In the genomic region with DNA sequence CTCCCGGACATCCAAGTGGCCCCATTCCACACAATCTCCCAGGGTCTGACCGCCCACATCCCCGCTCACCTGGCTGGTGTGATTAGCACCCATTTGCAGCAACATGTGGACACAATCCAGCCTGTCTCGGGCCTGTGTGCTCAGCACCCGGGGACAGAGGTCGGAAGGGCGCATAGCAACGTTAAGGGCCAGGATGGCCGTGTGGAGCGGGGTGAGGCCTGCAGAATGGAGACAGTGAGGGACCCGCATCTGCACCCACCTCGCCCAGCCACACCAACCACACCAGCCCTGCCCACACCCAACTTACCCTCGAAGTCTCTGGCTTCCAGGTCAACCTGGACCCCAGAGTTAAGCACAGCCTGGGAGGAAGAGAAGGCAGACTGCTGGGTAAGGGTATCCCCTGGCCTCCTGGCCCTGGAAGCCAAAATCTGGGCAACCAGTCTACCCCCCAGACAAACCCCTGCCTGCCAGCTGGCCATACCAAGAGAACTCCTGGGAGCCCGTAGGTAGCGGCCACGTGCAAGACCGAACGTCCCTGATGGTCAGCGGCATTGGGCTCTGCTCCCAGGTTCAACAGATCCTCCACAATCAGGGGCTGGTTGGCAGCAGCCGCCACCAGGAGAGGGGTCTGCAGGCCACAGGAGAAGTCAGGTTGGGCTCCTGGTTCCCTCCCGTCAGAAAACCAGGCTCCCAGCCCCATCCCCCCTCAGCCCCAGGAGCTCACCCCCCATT, we compare ENCODE assay signal across 28 cellular contexts. TPM values are rescaled to one million over a fixed set of nuclear protein-coding genes. Genes with fewer than 3 reads are reported as not detected.
DNase-seq lines count a peak whose midpoint lies in the region; ATAC-seq and TF ChIP-seq lines count a peak whose summit lies in the region.
"Had no signal": no experiment of that assay in that cellular context is flagged by ENCODE, and none has a peak within 500 bp of the region (broad histone marks: within the 10 kb centered on the region; RNA-seq: fewer than 3 reads in every experiment).

No MANE protein-coding gene starts in this region.

- H3K27me3 Mint-ChIP-seq in T-helper 1 cell treated with Interleukin-12 subunit alpha and Interleukin-12 subunit beta and Interleukin-4 antibody, amounts not matched to agents 30 μg/mL and 1 μg/mL, for 36 hours (ENCODE audit: low read depth), result no peaks in the 10 kb centered on the region
- no peaks in the 10 kb centered on the region for H3K27me3 Mint-ChIP-seq in activated naive CD8-positive, alpha-beta T cell treated with anti-CD3 and anti-CD28 coated beads, Interleukin-2, amount 50 U/mL, for 24 hours

- TF ChIP-seq POLR2A in uterus (IDR thresholded peaks at IDR 0.05), result no peak

- H3K4me2 ChIP-seq in GM23248 (ENCODE audit: unreplicated experiment), result no peak overlapping the region

- ATAC-seq in activated naive CD8-positive, alpha-beta T cell treated with anti-CD3 and anti-CD28 coated beads, Interleukin-2, amount 50 U/mL, for 24 hours, result no peak
- ATAC-seq: right lobe of liver, WTC11 had no signal

- no peaks in the 10 kb centered on the region for H3K9me2 ChIP-seq in GM23248 (ENCODE audit: insufficient read depth)

- H3K27me3 ChIP-seq in H7 (ENCODE audit: control insufficient read depth, insufficient read depth, low read length) (no peaks in the 10 kb centered on the region), neutrophil (no peaks in the 10 kb centered on the region), uterus (no peaks in the 10 kb centered on the region), GM23248 (replicated peaks; ENCODE audit: insufficient read depth) (no peaks in the 10 kb centered on the region)
- H3K27me3 ChIP-seq: right lobe of liver had no signal

- no peaks in the 10 kb centered on the region for H3K9me3 Mint-ChIP-seq in T-helper 1 cell treated with Interleukin-12 subunit alpha and Interleukin-12 subunit beta and Interleukin-4 antibody, amounts not matched to agents 30 μg/mL and 1 μg/mL, for 36 hours
- no peaks in the 10 kb centered on the region for H3K9me3 Mint-ChIP-seq in activated naive CD8-positive, alpha-beta T cell treated with anti-CD3 and anti-CD28 coated beads, Interleukin-2, amount 50 U/mL, for 24 hours
- H3K9me3 Mint-ChIP-seq: WTC11 had no signal

- 93% methylated on average over 18 to 21 of the region's 21 CpGs for WGBS in GM23248 (ENCODE audit: low coverage in 1 of 2, low lambda C conversion rate in 2 of 2, missing lambda C conversion rate in 2 of 2), 2 experiments

- H3K9me3 ChIP-seq in neutrophil (no peaks in the 10 kb centered on the region), uterus (no peaks in the 10 kb centered on the region), GM23248 (ENCODE audit: low read depth) (no peaks in the 10 kb centered on the region)
- H3K9me3 ChIP-seq: HAP-1, right lobe of liver had no signal

- H3K4me1 ChIP-seq in neutrophil (ENCODE audit: control insufficient read depth in 1 of 2, insufficient read depth in 1 of 2, low read depth in 1 of 2, low read length in 1 of 2) (peaks cover 33 to 34% of the 10 kb centered on the region in 2 experiments), uterus (peaks cover 0 to 16% of the 10 kb centered on the region in 2 donors), GM23248 (ENCODE audit: insufficient read depth) (peaks cover 3% of the 10 kb centered on the region)
- H3K4me1 ChIP-seq: right lobe of liver had no signal

- H3K36me3 ChIP-seq in H7 (replicated peaks; ENCODE audit: control insufficient read depth, insufficient read depth, low read length) (peaks cover 18% of the 10 kb centered on the region), neutrophil (peaks cover 68% of the 10 kb centered on the region), uterus (no peaks in the 10 kb centered on the region), GM23248 (ENCODE audit: low read depth) (peaks cover 27% of the 10 kb centered on the region)

- no peak for TF ChIP-seq CTCF in neutrophil (IDR thresholded peaks at IDR 0.05)
- no peak for TF ChIP-seq CTCF in uterus (IDR thresholded peaks at IDR 0.05)

- H3K4me3 Mint-ChIP-seq in T-helper 1 cell treated with Interleukin-12 subunit alpha and Interleukin-12 subunit beta and Interleukin-4 antibody, amounts not matched to agents 30 μg/mL and 1 μg/mL, for 36 hours, result peak overlapping the region; percentile 62
- H3K4me3 Mint-ChIP-seq in activated naive CD8-positive, alpha-beta T cell treated with anti-CD3 and anti-CD28 coated beads, Interleukin-2, amount 50 U/mL, for 24 hours, result peak overlapping the region; percentile 81
- H3K4me3 Mint-ChIP-seq: WTC11 had no signal

- in situ Hi-C loops in GM23248 (cut with MboI), result no loop called here

- H3K79me2 ChIP-seq in GM23248 (ENCODE audit: insufficient read depth), result peaks cover 28% of the 10 kb centered on the region
- H3K79me2 ChIP-seq: parathyroid adenoma had no signal

- H3K27ac Mint-ChIP-seq in T-helper 1 cell treated with Interleukin-12 subunit alpha and Interleukin-12 subunit beta and Interleukin-4 antibody, amounts not matched to agents 30 μg/mL and 1 μg/mL, for 36 hours, result peak overlapping the region; percentile 45
- H3K27ac Mint-ChIP-seq in activated naive CD8-positive, alpha-beta T cell treated with anti-CD3 and anti-CD28 coated beads, Interleukin-2, amount 50 U/mL, for 24 hours, result peak overlapping the region; percentile 96
- H3K27ac Mint-ChIP-seq: WTC11 had no signal

- peaks cover 13% of the 10 kb centered on the region for H3K4me1 Mint-ChIP-seq in T-helper 1 cell treated with Interleukin-12 subunit alpha and Interleukin-12 subunit beta and Interleukin-4 antibody, amounts not matched to agents 30 μg/mL and 1 μg/mL, for 36 hours (ENCODE audit: low read depth)
- peaks cover 45% of the 10 kb centered on the region for H3K4me1 Mint-ChIP-seq in activated naive CD8-positive, alpha-beta T cell treated with anti-CD3 and anti-CD28 coated beads, Interleukin-2, amount 50 U/mL, for 24 hours
- H3K4me1 Mint-ChIP-seq: WTC11 had no signal

- H3K36me3 Mint-ChIP-seq in T-helper 1 cell treated with Interleukin-12 subunit alpha and Interleukin-12 subunit beta and Interleukin-4 antibody, amounts not matched to agents 30 μg/mL and 1 μg/mL, for 36 hours (ENCODE audit: low read depth), result peaks cover 31% of the 10 kb centered on the region
- H3K36me3 Mint-ChIP-seq in activated naive CD8-positive, alpha-beta T cell treated with anti-CD3 and anti-CD28 coated beads, Interleukin-2, amount 50 U/mL, for 24 hours (ENCODE audit: low read depth), result peaks cover 66% of the 10 kb centered on the region

- DNase-seq in T-helper 1 cell (no peak), H7 (peak; percentile 30), uterus (no peak), GM23248 (no peak)
- DNase-seq in activated naive CD8-positive, alpha-beta T cell treated with anti-CD3 and anti-CD28 coated beads, Interleukin-2, amount 50 U/mL, for 24 hours, result no peak
- no peak for DNase-seq in stimulated activated CD4-positive, alpha-beta T cell treated with anti-CD3 and anti-CD28 coated beads, Interleukin-1b, Interleukin-23, amount 100 ng/mL, for 48 hours
- DNase-seq: activated gamma-delta T cell; aorta; caudate nucleus; GF-D8; mammary epithelial cell; MM.1S; NCI-H1436; NCI-H524 treated with DMSO at 0.1 percent for 48 hours; right lobe of liver; stimulated activated CD8-positive, alpha-beta memory T cell treated with anti-CD3 and anti-CD28 coated beads, Interleukin-4, amount 100 ng/mL, for 48 hours; T-helper 9 cell had no signal

- H3K4me3 ChIP-seq in H7 (ENCODE audit: insufficient read depth, low read depth, low read length), result no peak overlapping the region
- H3K4me3 ChIP-seq in neutrophil (ENCODE audit: low read depth in 1 of 2, low read length in 1 of 2), result no peak overlapping the region
- no peak overlapping the region for H3K4me3 ChIP-seq in uterus
- H3K4me3 ChIP-seq in GM23248, result no peak overlapping the region
- H3K4me3 ChIP-seq: HAP-1, right lobe of liver had no signal

- no peak overlapping the region for H2AFZ ChIP-seq in GM23248
- H2AFZ ChIP-seq: parathyroid adenoma had no signal

- H3K27ac ChIP-seq in neutrophil, result peak overlapping the region; percentile 100
- H3K27ac ChIP-seq in uterus, result no peak overlapping the region
- H3K27ac ChIP-seq in GM23248, result no peak overlapping the region
- H3K27ac ChIP-seq: 22Rv1, parathyroid adenoma, right lobe of liver had no signal

- H3K9ac ChIP-seq in GM23248, result no peak overlapping the region
- H3K9ac ChIP-seq: parathyroid adenoma had no signal

- intact Hi-C loops in uterus (cut with DNase I; ENCODE audit: low total_unique reads), result no loop called here

- H3F3A ChIP-seq in GM23248 (ENCODE audit: insufficient read depth), result peaks cover 8% of the 10 kb centered on the region; the same call in 1 of the 2 replicates

- no peaks in the 10 kb centered on the region for H4K20me1 ChIP-seq in GM23248 (ENCODE audit: insufficient read depth)

RNA-seq across cellular contexts. Expression of a gene that starts 4.3 kb away (rescaled TPM):
- 6.8 and 7.5 TPM in 2 replicates for total RNA-seq in H7 (2014; rRNA removed; shearing (Covaris generic))
- 10 to 100 TPM in 2 of 4 donors, 1 to 10 TPM in 2; 4.4 to 18.2 (median 9.5) TPM for total RNA-seq in uterus
- total RNA-seq in GM23248 (2014; rRNA removed; shearing (Covaris generic)), result 5.0 and 7.6 TPM in 2 replicates
- 3.9 and 7.1 TPM in 2 replicates for polyA plus RNA-seq in GM23248 (2016; fragmentation: Nextera tagmentation; extraction: Ambion mirVana)

RNA-seq across cellular contexts. Expression of a gene that starts 6.3 kb away (rescaled TPM):
- total RNA-seq in H7 (2014; rRNA removed; shearing (Covaris generic)), result 2.4 and 2.8 TPM in 2 replicates
- 10 to 100 TPM in 1 of 4 donors, 1 to 10 TPM in 2, not detected in 1; 1.6 to 47.1 (median 4.5) TPM for total RNA-seq in uterus
- not detected in 2 replicates for total RNA-seq in GM23248 (2014; rRNA removed; shearing (Covaris generic))
- polyA plus RNA-seq in GM23248 (2016; fragmentation: Nextera tagmentation; extraction: Ambion mirVana), result 9.1 and 11.3 TPM in 2 replicates
- total RNA-seq: endothelial cell of umbilical vein, SK-MEL-5, temporal lobe had no signal
- polyA plus RNA-seq: endothelial cell of umbilical vein had no signal

RNA-seq across cellular contexts. Expression of a gene that starts 12.0 kb away (rescaled TPM):
- not detected in 2 replicates for total RNA-seq in H7 (2014; rRNA removed; shearing (Covaris generic))
- total RNA-seq in uterus, result 10 to 100 TPM in 3 of 4 donors, 1 to 10 TPM in 1; 1.3 to 25.0 (median 14.9) TPM
- total RNA-seq in GM23248 (2014; rRNA removed; shearing (Covaris generic)), result not detected in 2 replicates
- not detected in 2 replicates for polyA plus RNA-seq in GM23248 (2016; fragmentation: Nextera tagmentation; extraction: Ambion mirVana)
- total RNA-seq: dermis microvascular lymphatic vessel endothelial cell, endothelial cell of umbilical vein, mammary epithelial cell, RPMI7951, SK-MEL-5 had no signal
- polyA plus RNA-seq: endothelial cell of umbilical vein, mammary epithelial cell had no signal

RNA-seq across cellular contexts. Expression of a gene that starts 27.7 kb away (rescaled TPM):
- 18.3 and 19.3 TPM in 2 replicates for total RNA-seq in H7 (2014; rRNA removed; shearing (Covaris generic))
- total RNA-seq in uterus, result 10 to 100 TPM in 1 of 4 donors, 1 to 10 TPM in 1, not detected in 2; 6.1 to 16.2 TPM
- 10.6 and 20.4 TPM in 2 replicates for total RNA-seq in GM23248 (2014; rRNA removed; shearing (Covaris generic))
- polyA plus RNA-seq in GM23248 (2016; fragmentation: Nextera tagmentation; extraction: Ambion mirVana), result 16.7 and 16.8 TPM in 2 replicates

RNA-seq across cellular contexts. Expression of a gene that starts 39.4 kb away (rescaled TPM):
- 0.55 and 0.92 TPM in 2 replicates for total RNA-seq in H7 (2014; rRNA removed; shearing (Covaris generic))
- total RNA-seq in uterus, result 1 to 10 TPM in 1 of 4 donors, under 1 TPM in 1, not detected in 2; 0.55 to 2.8 TPM
- total RNA-seq in GM23248 (2014; rRNA removed; shearing (Covaris generic)), result not detected in 2 replicates
- not detected in 2 replicates for polyA plus RNA-seq in GM23248 (2016; fragmentation: Nextera tagmentation; extraction: Ambion mirVana)
- total RNA-seq: aorta, dermis microvascular lymphatic vessel endothelial cell, endothelial cell of umbilical vein, mammary epithelial cell, right lobe of liver, RPMI7951 had no signal
- polyA plus RNA-seq: endothelial cell of umbilical vein had no signal
